In the genomic region with DNA sequence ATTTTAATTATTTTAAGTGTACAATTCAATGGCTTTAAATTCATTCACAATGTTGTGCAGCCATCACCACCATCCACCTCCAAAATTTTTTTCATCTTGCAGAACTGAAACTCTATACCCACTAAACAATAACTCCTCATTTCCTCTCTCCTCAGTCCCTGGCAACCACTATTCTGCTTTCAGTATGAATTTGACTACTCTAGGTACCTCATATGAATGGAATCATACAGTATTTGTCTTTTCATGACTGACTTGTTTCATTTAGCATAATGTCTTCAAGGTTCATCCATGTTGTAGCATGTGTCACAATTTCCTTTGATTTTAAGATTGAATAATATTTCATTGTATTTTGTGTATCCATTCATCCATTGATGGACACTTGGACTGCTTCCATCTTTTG, we compare ENCODE assay signal across 11 cellular contexts. TPM values are rescaled to one million over a fixed set of nuclear protein-coding genes. Genes with fewer than 3 reads are reported as not detected.
A peak's percentile ranks its signal among the peaks of the same experiment; 100 is the strongest.
DNase-seq lines count a peak whose midpoint lies in the region; ATAC-seq, FAIRE-seq and TF ChIP-seq lines count a peak whose summit lies in the region.
"Had no signal": no experiment of that assay in that cellular context is flagged by ENCODE, and none has a peak within 500 bp of the region (broad histone marks: within the 10 kb centered on the region; RNA-seq: fewer than 3 reads in every experiment).

No MANE protein-coding gene starts in this region.

- TF ChIP-seq CTCF in GM12864 (IDR thresholded peaks at IDR 0.05; ENCODE audit: low read depth, low read length, missing control alignments) (no peak), Caco-2 (IDR thresholded peaks at IDR 0.05; ENCODE audit: insufficient read depth in 1 of 2, low read depth in 1 of 2, low read length in 1 of 2, severe bottlenecking in 1 of 2, unreplicated experiment in 1 of 2) (no peak), OCI-LY7 (conservative IDR thresholded peaks at IDR 0.05; ENCODE audit: low read length) (no peak)

- no peaks in the 10 kb centered on the region for H3K9me2 ChIP-seq in OCI-LY7 (ENCODE audit: insufficient read depth, low read length)

- H3K9me3 Mint-ChIP-seq in Caco-2 (ENCODE audit: unreplicated experiment), result no peaks in the 10 kb centered on the region

- no TSS peak for BruUV-seq in Caco-2 (replicated peaks; lab: Mats Ljungman, UMichigan)
- BruUV-seq in OCI-LY7 (replicated peaks; lab: Mats Ljungman, UMichigan), result no TSS peak

- intact Hi-C loops in Caco-2 (cut with micrococcal nuclease; ENCODE audit: unreplicated experiment), result no loop called here
- intact Hi-C loops in OCI-LY7 (cut with micrococcal nuclease; ENCODE audit: unreplicated experiment), result no loop called here

- H3K36me3 ChIP-seq in Caco-2 (ENCODE audit: control insufficient read depth, insufficient read depth, low read length) (no peaks in the 10 kb centered on the region), OCI-LY7 (ENCODE audit: insufficient read depth, low read length) (peaks cover 66% of the 10 kb centered on the region)
- H3K36me3 ChIP-seq: BE2C had no signal

- H3K9me3 ChIP-seq in Caco-2, result no peaks in the 10 kb centered on the region
- H3K9me3 ChIP-seq in OCI-LY7 (ENCODE audit: low read length), result no peaks in the 10 kb centered on the region
- H3K9me3 ChIP-seq: BE2C had no signal

- no peaks in the 10 kb centered on the region for H3K4me1 ChIP-seq in Caco-2
- H3K4me1 ChIP-seq in OCI-LY7 (ENCODE audit: insufficient read depth, low read length, poor library complexity, severe bottlenecking), result no peaks in the 10 kb centered on the region
- H3K4me1 ChIP-seq: BE2C had no signal

- H3K27me3 ChIP-seq in Caco-2 (replicated peaks; ENCODE audit: control insufficient read depth, insufficient read depth, low read length), result no peaks in the 10 kb centered on the region
- H3K27me3 ChIP-seq: BE2C had no signal

- H3K4me3 ChIP-seq in GM12864 (ENCODE audit: low read depth, low read length) (no peak overlapping the region), Caco-2 (ENCODE audit: low read depth, low read length) (no peak overlapping the region), OCI-LY7 (ENCODE audit: low read depth, low read length, poor library complexity, severe bottlenecking) (no peak overlapping the region)

- no peaks in the 10 kb centered on the region for H3K4me1 Mint-ChIP-seq in Caco-2 (ENCODE audit: low read depth, unreplicated experiment)

- DNase-seq in GM12864 (ENCODE audit: low read depth) (peak; percentile 25), GM19239 (ENCODE audit: insufficient read length, low spot score) (no peak), COLO668 (lab: John Stamatoyannopoulos, UW; ENCODE audit: unreplicated experiment) (no peak), NCI-H524 (lab: John Stamatoyannopoulos, UW) (no peak), Caco-2 (no peak), OCI-LY7 (ENCODE audit: low spot score) (no peak)
- DNase-seq: BE2C had no signal

- POLR2A ChIA-PET in Caco-2 (lab: Charles Lee), result no interaction called here
- POLR2A ChIA-PET in OCI-LY7 (lab: Charles Lee), result no interaction called here

- H3K79me2 ChIP-seq in OCI-LY7 (ENCODE audit: insufficient read depth, low read depth, low read length), result no peaks in the 10 kb centered on the region

- no peaks in the 10 kb centered on the region for H4K20me1 ChIP-seq in OCI-LY7 (ENCODE audit: insufficient read depth, low read length)

- CTCF ChIA-PET in Caco-2 (lab: Charles Lee) (no interaction called here), OCI-LY7 (lab: Charles Lee; ENCODE audit: unreplicated experiment) (no interaction called here)

- H3K27me3 Mint-ChIP-seq in Caco-2 (ENCODE audit: insufficient read depth, unreplicated experiment), result no peaks in the 10 kb centered on the region

- H3K36me3 Mint-ChIP-seq in Caco-2 (ENCODE audit: insufficient read depth, unreplicated experiment), result peaks cover 6% of the 10 kb centered on the region

- H3K4me3 Mint-ChIP-seq in Caco-2 (ENCODE audit: unreplicated experiment), result no peak overlapping the region

- H2AFZ ChIP-seq in OCI-LY7 (ENCODE audit: low read length), result no peak overlapping the region

- H3K4me2 ChIP-seq in OCI-LY7 (ENCODE audit: low read length), result no peak overlapping the region

- H3K27ac ChIP-seq in OCI-LY7 (ENCODE audit: low read depth, low read length, poor library complexity, severe bottlenecking), result no peak overlapping the region

- ATAC-seq in HG02798 (IDR thresholded peaks at IDR 0.05; ENCODE audit: poor library complexity, unreplicated experiment) (peak; percentile 100), HG03558 (IDR thresholded peaks at IDR 0.05; ENCODE audit: extremely low read depth, unreplicated experiment) (peak; percentile 100)
- ATAC-seq: Panc1 had no signal

- no peak overlapping the region for H3K27ac Mint-ChIP-seq in Caco-2 (ENCODE audit: unreplicated experiment)

- FAIRE-seq in GM19239 (lab: Jason Lieb, UNC), result peak; percentile 94

RNA-seq across cellular contexts. Expression of gene KIF4A, which starts 46.9 kb away (rescaled TPM):
- total RNA-seq in Caco-2 (2022) (36.9 and 39.6 TPM in 2 replicates), OCI-LY7 (2022) (40.7 and 43.4 TPM in 2 replicates)
- 29.9 and 32.5 TPM in 2 replicates for total RNA-seq in OCI-LY7 (2014; rRNA removed; shearing (Covaris generic))

RNA-seq across cellular contexts. Expression of gene PDZD11, which starts 47.0 kb away (rescaled TPM):
- total RNA-seq in Caco-2 (2022), result 44.4 and 45.0 TPM in 2 replicates
- total RNA-seq in OCI-LY7 (2014; rRNA removed; shearing (Covaris generic)), result 23.0 and 23.3 TPM in 2 replicates
- total RNA-seq in OCI-LY7 (2022), result 27.4 and 30.3 TPM in 2 replicates

RNA-seq across cellular contexts. Expression of gene RAB41, which starts 54.8 kb away (rescaled TPM):
- not detected in 2 replicates for total RNA-seq in Caco-2 (2022)
- total RNA-seq in OCI-LY7 (2014; rRNA removed; shearing (Covaris generic)), result not detected in 2 replicates
- total RNA-seq in OCI-LY7 (2022), result not detected in 2 replicates
- total RNA-seq: astrocyte had no signal
